In the genomic region with DNA sequence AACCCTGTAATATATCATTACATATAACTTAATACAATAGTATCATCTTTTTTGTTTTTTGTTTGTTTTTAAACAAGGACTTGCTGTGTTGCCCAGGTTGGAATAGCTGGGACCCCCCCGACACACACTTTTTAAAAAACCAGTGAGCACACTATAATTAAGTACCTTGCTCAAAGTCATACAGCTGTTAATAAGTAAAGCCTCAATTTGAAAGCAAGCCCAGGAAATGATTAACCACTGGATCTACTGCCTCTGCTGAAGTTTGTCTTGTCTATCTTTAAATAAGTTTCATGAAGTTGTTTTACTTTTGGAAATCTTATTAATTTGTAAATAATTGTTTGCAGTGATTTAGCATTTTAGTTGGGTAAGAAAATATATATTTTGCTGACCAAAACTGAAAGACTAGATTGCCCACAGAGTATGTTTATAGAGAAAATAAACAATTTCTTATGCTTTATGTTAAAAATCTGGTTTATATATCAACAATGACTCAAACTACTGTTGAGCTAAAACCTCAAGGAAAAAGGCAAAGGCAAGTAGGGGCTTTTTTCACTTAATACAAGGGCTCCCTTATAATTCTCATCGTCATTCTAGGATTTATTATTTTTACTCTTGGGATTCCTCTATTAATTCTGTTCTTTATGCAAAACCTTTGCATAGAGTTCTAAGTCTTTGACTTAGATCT, we compare ENCODE assay signal across 16 cellular contexts. TPM values are rescaled to one million over a fixed set of nuclear protein-coding genes. Genes with fewer than 3 reads are reported as not detected.
DNase-seq lines count a peak whose midpoint lies in the region; ATAC-seq, FAIRE-seq and TF ChIP-seq lines count a peak whose summit lies in the region.
"Had no signal": no experiment of that assay in that cellular context is flagged by ENCODE, and none has a peak within 500 bp of the region (broad histone marks: within the 10 kb centered on the region; RNA-seq: fewer than 3 reads in every experiment).

No MANE protein-coding gene starts in this region.

- no peak for TF ChIP-seq CTCF in bronchial epithelial cell (IDR thresholded peaks at IDR 0.05; ENCODE audit: insufficient read depth, low read length, severe bottlenecking)

- no peak overlapping the region for H3K4me3 ChIP-seq in bronchial epithelial cell (ENCODE audit: low read depth, low read length)
- no peak overlapping the region for H3K4me3 ChIP-seq in MG63

- DNase-seq in bronchial epithelial cell (ENCODE audit: low read depth) (peak; percentile 5), D341Med (ENCODE audit: low spot score) (no peak), MG63 (no peak), HPDE6-E6E7 (ENCODE audit: extremely low spot score) (no peak)
- DNase-seq in stimulated activated naive CD8-positive, alpha-beta T cell treated with anti-CD3 and anti-CD28 coated beads, Interleukin-15, Interleukin-2, amounts not matched to agents 100 U/mL and 50 U/mL, for 24 hours, result no peak
- DNase-seq: ACHN; activated naive CD8-positive, alpha-beta T cell treated with anti-CD3 and anti-CD28 coated beads, Interleukin-2, amount 10 ng/mL, durations not matched to agents 7 days and 5 days; dermis blood vessel endothelial cell; left cardiac atrium; NCI-H1436 treated with DMSO at 0.1 percent for 48 hours; NCI-H526 treated with DMSO at 0.1 percent for 48 hours had no signal

- FAIRE-seq in bronchial epithelial cell (lab: Jason Lieb, UNC), result no peak
- FAIRE-seq: D721Med, frontal cortex had no signal

- no peaks in the 10 kb centered on the region for H3K9me3 ChIP-seq in MG63

- ATAC-seq in GM18502 (IDR thresholded peaks at IDR 0.05; ENCODE audit: poor library complexity, unreplicated experiment), result peak; percentile 46
- peak; percentile 51 for ATAC-seq in GM21367 (IDR thresholded peaks at IDR 0.05; ENCODE audit: unreplicated experiment)
- peak; percentile 58 for ATAC-seq in HG03060 (IDR thresholded peaks at IDR 0.05; ENCODE audit: low read depth, unreplicated experiment)
- ATAC-seq in stimulated activated naive CD8-positive, alpha-beta T cell treated with anti-CD3 and anti-CD28 coated beads, Interleukin-15, Interleukin-2, amounts not matched to agents 100 U/mL and 50 U/mL, for 24 hours, result no peak
- ATAC-seq: left cardiac atrium had no signal

- no peaks in the 10 kb centered on the region for H3K36me3 ChIP-seq in bronchial epithelial cell (ENCODE audit: control insufficient read depth, insufficient read depth, low read length)
- H3K36me3 ChIP-seq in MG63, result no peaks in the 10 kb centered on the region

- H3K27me3 ChIP-seq in bronchial epithelial cell (ENCODE audit: control insufficient read depth, insufficient read depth, low read length) (no peaks in the 10 kb centered on the region), MG63 (no peaks in the 10 kb centered on the region)

RNA-seq across cellular contexts. Expression of a gene that starts 5.8 kb away (rescaled TPM):
- 20.1 and 28.4 TPM in 2 replicates for total RNA-seq in bronchial epithelial cell
- total RNA-seq in MG63 (2014; rRNA removed; shearing (Covaris generic); ENCODE audit: low replicate concordance), result 8.6 and 19.8 TPM in 2 replicates

RNA-seq across cellular contexts. Expression of a gene that starts 54.0 kb away (rescaled TPM):
- 16.0 and 16.8 TPM in 2 replicates for total RNA-seq in bronchial epithelial cell
- 17.3 and 19.8 TPM in 2 replicates for total RNA-seq in MG63 (2014; rRNA removed; shearing (Covaris generic); ENCODE audit: low replicate concordance)

RNA-seq across cellular contexts. Expression of a gene that starts 54.4 kb away (rescaled TPM):
- total RNA-seq in bronchial epithelial cell, result 71.1 and 103 TPM in 2 replicates
- total RNA-seq in MG63 (2014; rRNA removed; shearing (Covaris generic); ENCODE audit: low replicate concordance), result 18.6 and 23.0 TPM in 2 replicates
